1 cellular context compared by ENCODE assay signal in genomic region chr1:155226910-155227260, GRCh38.
TF ChIP-seq lines count a peak whose summit lies in the region.

No MANE protein-coding gene starts in this region.

TF ChIP-seq in HCT116, 20 proteins besides CTCF, POLR2A, EP300 and RAD21:
- TF ChIP-seq MAX (IDR thresholded peaks at IDR 0.05) (peak; percentile 96), SP1 (IDR thresholded peaks at IDR 0.05; ENCODE audit: low read depth) (no peak), TCF7L2 (IDR thresholded peaks at IDR 0.05; ENCODE audit: borderline replicate concordance, extremely low read depth, insufficient read depth, insufficient read length) (peak; percentile 87), YY1 (IDR thresholded peaks at IDR 0.05; ENCODE audit: extremely low read depth, insufficient replicate concordance, low read depth, low read length) (peak; percentile 1), SIN3A (IDR thresholded peaks at IDR 0.05; ENCODE audit: low read depth) (peak; percentile 25; the same call in 1 of the 2 replicates), SRF (IDR thresholded peaks at IDR 0.05; ENCODE audit: low read depth) (no peak)
